In the genomic region with DNA sequence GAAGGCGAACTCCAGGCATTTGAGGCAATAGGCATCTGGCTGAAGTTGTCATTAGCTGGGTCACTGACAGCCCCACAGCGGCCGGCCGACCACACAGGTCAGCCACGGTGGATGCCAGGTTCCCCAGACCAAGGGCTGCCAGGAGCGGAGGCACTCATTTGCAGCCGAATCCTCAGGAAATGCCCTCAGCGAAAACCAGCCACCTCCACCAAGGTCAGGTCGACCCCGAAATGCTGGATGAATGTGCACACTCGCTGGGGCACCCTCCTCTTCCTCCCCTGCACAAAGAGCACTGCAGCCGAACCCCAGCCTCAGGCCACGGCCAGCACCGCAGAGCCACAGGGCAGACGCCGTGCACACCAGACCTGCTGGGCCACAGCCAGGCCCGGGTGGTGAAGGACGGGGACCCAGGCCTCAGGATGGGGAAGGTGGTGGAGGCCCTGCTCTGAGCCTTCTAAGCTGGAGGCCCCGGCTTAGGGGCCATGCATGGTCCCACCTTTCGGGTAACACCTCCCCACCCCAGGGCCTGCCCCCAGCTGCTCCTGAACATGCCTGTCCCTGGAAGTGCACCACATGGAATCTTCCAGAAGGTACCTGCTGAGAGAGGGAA, we compare ENCODE assay signal across 32 cellular contexts.
"Had no signal": no experiment of that assay in that cellular context is flagged by ENCODE, and none has a peak within 500 bp of the region (broad histone marks: within the 10 kb centered on the region; RNA-seq: fewer than 3 reads in every experiment).

No MANE protein-coding gene starts in this region.

- H3K36me3 Mint-ChIP-seq: natural killer cell had no signal

- DNase-seq: activated CD4-positive, alpha-beta memory T cell treated with anti-CD3 and anti-CD28 coated beads for 36 hours; activated CD4-positive, alpha-beta T cell treated with anti-CD3 and anti-CD28 coated beads for 48 hours; activated CD8-positive, alpha-beta memory T cell treated with anti-CD3 and anti-CD28 coated beads, Interleukin-2, amount 50 U/mL, for 4 hours; activated effector memory CD4-positive, alpha-beta T cell treated with anti-CD3 and anti-CD28 coated beads, Interleukin-2, amount 50 U/mL, for 16 hours; activated naive CD8-positive, alpha-beta T cell treated with anti-CD3 and anti-CD28 coated beads, Interleukin-2, amount 50 U/mL, for 24 hours; activated T-cell treated with anti-CD3 and anti-CD28 coated beads, Interleukin-2, amount 50 U/mL, for 1 hour; amygdala; dermis blood vessel endothelial cell; effector CD4-positive, alpha-beta T cell; foreskin keratinocyte; mesenchymal stem cell; natural killer cell; retina; SK-N-SH; stimulated activated CD4-positive, alpha-beta T cell treated with anti-CD3 and anti-CD28 coated beads, Interleukin-2, amount 100 ng/mL, for 48 hours; stimulated activated naive CD4-positive, alpha-beta T cell treated with Interleukin-2 at 50 U/mL for 16 hours; SW 1271; T-helper 9 cell; trophoblast cell had no signal

- H3K9me3 Mint-ChIP-seq: activated CD4-positive, alpha-beta memory T cell treated with anti-CD3 and anti-CD28 coated beads for 36 hours; activated naive CD4-positive, alpha-beta T cell treated with anti-CD3 and anti-CD28 coated beads, Interleukin-2, amount 50 U/mL, for 24 hours; activated naive CD8-positive, alpha-beta T cell treated with anti-CD3 and anti-CD28 coated beads, Interleukin-2, amount 50 U/mL, for 24 hours; activated T-helper 1 cell treated with anti-CD3 and anti-CD28 coated beads, Interleukin-12 subunit alpha, Interleukin-12 subunit beta, Interleukin-2, Interleukin-4 antibody, amounts not matched to agents 30 ng/mL and 10 ng/mL and 1 ng/mL, durations not matched to agents 14 hours and 24 hours and 36 hours; central memory CD8-positive, alpha-beta T cell; natural killer cell; T-helper 1 cell treated with Interleukin-12 subunit alpha and Interleukin-12 subunit beta and Interleukin-4 antibody, amounts not matched to agents 30 μg/mL and 1 μg/mL, for 36 hours had no signal

- H3K27me3 ChIP-seq: foreskin keratinocyte, neutrophil, vagina had no signal

- ATAC-seq: activated CD4-positive, CD25-positive, alpha-beta regulatory T cell treated with anti-CD3 and anti-CD28 coated beads, Interleukin-2, amount 50 U/mL, for 24 hours; activated naive CD8-positive, alpha-beta T cell treated with anti-CD3 and anti-CD28 coated beads, Interleukin-2, amount 50 U/mL, for 24 hours; foreskin keratinocyte had no signal

- H3K27ac Mint-ChIP-seq: activated CD4-positive, alpha-beta memory T cell treated with anti-CD3 and anti-CD28 coated beads for 36 hours; activated naive CD4-positive, alpha-beta T cell treated with anti-CD3 and anti-CD28 coated beads, Interleukin-2, amount 50 U/mL, for 24 hours; activated naive CD8-positive, alpha-beta T cell treated with anti-CD3 and anti-CD28 coated beads, Interleukin-2, amount 50 U/mL, for 24 hours; activated T-helper 1 cell treated with anti-CD3 and anti-CD28 coated beads, Interleukin-12 subunit alpha, Interleukin-12 subunit beta, Interleukin-2, Interleukin-4 antibody, amounts not matched to agents 30 ng/mL and 10 ng/mL and 1 ng/mL, durations not matched to agents 14 hours and 24 hours and 36 hours; natural killer cell; progenitor cell of endocrine pancreas; T-helper 1 cell treated with Interleukin-12 subunit alpha and Interleukin-12 subunit beta and Interleukin-4 antibody, amounts not matched to agents 30 μg/mL and 1 μg/mL, for 36 hours had no signal

- H3K27ac ChIP-seq: breast epithelium, esophagus muscularis mucosa, foreskin keratinocyte, heart right ventricle, neutrophil, thoracic aorta, vagina, VCaP had no signal

- H3K4me1 ChIP-seq: breast epithelium, esophagus muscularis mucosa, foreskin keratinocyte, heart right ventricle, vagina had no signal

- H3K27me3 Mint-ChIP-seq: activated CD4-positive, alpha-beta memory T cell treated with anti-CD3 and anti-CD28 coated beads for 36 hours; activated naive CD4-positive, alpha-beta T cell treated with anti-CD3 and anti-CD28 coated beads, Interleukin-2, amount 50 U/mL, for 24 hours; activated naive CD8-positive, alpha-beta T cell treated with anti-CD3 and anti-CD28 coated beads, Interleukin-2, amount 50 U/mL, for 24 hours; central memory CD8-positive, alpha-beta T cell had no signal

- H3K9me3 ChIP-seq: esophagus muscularis mucosa, heart right ventricle, neutrophil, SK-N-SH, thoracic aorta, vagina had no signal

- H3K4me3 ChIP-seq: breast epithelium, esophagus muscularis mucosa, heart right ventricle, thoracic aorta, vagina had no signal

- H3K36me3 ChIP-seq: breast epithelium, esophagus muscularis mucosa, heart right ventricle, thoracic aorta, vagina had no signal

- H3K4me3 Mint-ChIP-seq: activated CD4-positive, alpha-beta memory T cell treated with anti-CD3 and anti-CD28 coated beads for 36 hours; activated naive CD4-positive, alpha-beta T cell treated with anti-CD3 and anti-CD28 coated beads, Interleukin-2, amount 50 U/mL, for 24 hours; activated naive CD8-positive, alpha-beta T cell treated with anti-CD3 and anti-CD28 coated beads, Interleukin-2, amount 50 U/mL, for 24 hours; activated T-helper 1 cell treated with anti-CD3 and anti-CD28 coated beads, Interleukin-12 subunit alpha, Interleukin-12 subunit beta, Interleukin-2, Interleukin-4 antibody, amounts not matched to agents 30 ng/mL and 10 ng/mL and 1 ng/mL, durations not matched to agents 14 hours and 24 hours and 36 hours; central memory CD8-positive, alpha-beta T cell; natural killer cell; T-helper 1 cell treated with Interleukin-12 subunit alpha and Interleukin-12 subunit beta and Interleukin-4 antibody, amounts not matched to agents 30 μg/mL and 1 μg/mL, for 36 hours had no signal
